In genomic region chr2:27664622-27665363, GRCh38 we compare ENCODE assay signal across 2 cellular contexts.
TF ChIP-seq lines count a peak whose summit lies in the region.

No MANE protein-coding gene starts in this region.

TF ChIP-seq in SK-N-SH, 30 proteins besides CTCF, POLR2A, EP300 and RAD21 (continued from another document):
- no peak for TF ChIP-seq MEF2A (IDR thresholded peaks at IDR 0.05; ENCODE audit: borderline replicate concordance, low read depth)
- TF ChIP-seq RCOR1 (IDR thresholded peaks at IDR 0.05; ENCODE audit: low read length) = no peak
- TF ChIP-seq USF2 (IDR thresholded peaks at IDR 0.05; ENCODE audit: borderline replicate concordance, low read depth, low read length) = no peak
- no peak for TF ChIP-seq YY1 (IDR thresholded peaks at IDR 0.05; ENCODE audit: low read depth)

TF ChIP-seq in SK-N-SH treated with all-trans-retinoic acid at 6 μM for 48 hours, 23 proteins besides CTCF, POLR2A, EP300 and RAD21 (continued from another document):
- no peak for TF ChIP-seq CSRNP3 (CRISPR knock-in tag; IDR thresholded peaks at IDR 0.05)
